ENCODE assay signal across 23 cellular contexts in the genomic region with DNA sequence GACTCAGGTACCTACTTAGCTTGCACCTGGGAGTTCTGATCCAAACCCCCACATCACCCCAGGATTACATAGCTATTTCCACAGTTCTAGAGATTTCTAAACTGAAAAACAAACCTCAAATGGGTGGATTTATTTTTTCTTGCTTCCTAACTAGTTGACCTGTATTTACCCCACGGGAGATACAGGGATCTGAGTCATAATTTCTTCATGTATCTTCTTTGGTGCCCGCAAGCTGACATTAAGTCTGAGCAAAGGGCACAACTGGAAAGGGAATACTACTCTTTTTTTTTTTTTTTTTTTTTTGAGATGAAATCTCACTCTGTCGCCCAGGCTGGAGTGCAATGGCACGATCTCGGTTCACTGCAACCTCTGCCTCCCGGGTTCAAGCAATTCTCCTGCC.
"Had no signal": no experiment of that assay in that cellular context is flagged by ENCODE, and none has a peak within 500 bp of the region (broad histone marks: within the 10 kb centered on the region; RNA-seq: fewer than 3 reads in every experiment).

No MANE protein-coding gene starts in this region.

- H3K4me2 ChIP-seq: neural progenitor cell had no signal

- DNase-seq: cortex of kidney; dorsolateral prefrontal cortex; effector CD8-positive, alpha-beta T cell; foreskin keratinocyte; immature natural killer cell; left ventricle myocardium superior; mesenchymal stem cell; midbrain; nucleus accumbens; ovary; right cardiac atrium; stimulated activated CD4-positive, alpha-beta T cell treated with anti-CD3 and anti-CD28 coated beads, Interleukin-2, amount 100 ng/mL, for 24 hours; stimulated activated CD4-positive, alpha-beta T cell treated with anti-CD3 and anti-CD28 coated beads, Interleukin-4, amount 100 ng/mL, for 4 hours; stimulated activated naive B cell treated with anti-CD40 and anti-IgM and Interleukin-4, amounts not matched to agents 10 μg/mL and 1 μg/mL and 100 μg/mL, for 72 hours; stimulated activated naive CD8-positive, alpha-beta T cell treated with anti-CD3 and anti-CD28 coated beads, Interleukin-15, amount 100 ng/mL, for 72 hours; substantia nigra; transverse colon had no signal

- H3K27ac ChIP-seq: dorsolateral prefrontal cortex, epithelial cell of prostate, esophagus muscularis mucosa, foreskin keratinocyte, neural progenitor cell, ovary, thoracic aorta, transverse colon had no signal

- H3K4me3 ChIP-seq: dorsolateral prefrontal cortex, esophagus muscularis mucosa, lung, neural progenitor cell, ovary, thoracic aorta, transverse colon had no signal

- H3K9ac ChIP-seq: neural progenitor cell had no signal

- H2AFZ ChIP-seq: neural progenitor cell had no signal

- H3K4me3 Mint-ChIP-seq: immature natural killer cell; natural killer cell treated with Interleukin-12 subunit alpha and Interleukin-12 subunit beta and Interleukin-15 and Interleukin-18, amount 100 ng/mL, for 72 hours; neural progenitor cell; stimulated activated naive B cell treated with anti-CD40 and anti-IgM and Interleukin-4, amounts not matched to agents 10 μg/mL and 1 μg/mL and 100 μg/mL, for 72 hours; stimulated activated naive CD8-positive, alpha-beta T cell treated with anti-CD3 and anti-CD28 coated beads, Interleukin-15, amount 100 ng/mL, for 72 hours had no signal

- H3K4me1 Mint-ChIP-seq: neural progenitor cell; stimulated activated naive B cell treated with anti-CD40 and anti-IgM and Interleukin-4, amounts not matched to agents 10 μg/mL and 1 μg/mL and 100 μg/mL, for 72 hours; stimulated activated naive CD8-positive, alpha-beta T cell treated with anti-CD3 and anti-CD28 coated beads, Interleukin-15, amount 100 ng/mL, for 72 hours had no signal

- H3K27ac Mint-ChIP-seq: immature natural killer cell; natural killer cell treated with Interleukin-12 subunit alpha and Interleukin-12 subunit beta and Interleukin-15 and Interleukin-18, amount 100 ng/mL, for 72 hours; neural progenitor cell; stimulated activated naive B cell treated with anti-CD40 and anti-IgM and Interleukin-4, amounts not matched to agents 10 μg/mL and 1 μg/mL and 100 μg/mL, for 72 hours; stimulated activated naive CD8-positive, alpha-beta T cell treated with anti-CD3 and anti-CD28 coated beads, Interleukin-15, amount 100 ng/mL, for 72 hours had no signal

- H3K9me3 Mint-ChIP-seq: immature natural killer cell; natural killer cell treated with Interleukin-12 subunit alpha and Interleukin-12 subunit beta and Interleukin-15 and Interleukin-18, amount 100 ng/mL, for 72 hours; neural progenitor cell; stimulated activated naive CD8-positive, alpha-beta T cell treated with anti-CD3 and anti-CD28 coated beads, Interleukin-15, amount 100 ng/mL, for 72 hours had no signal

- H3K4me1 ChIP-seq: esophagus muscularis mucosa, foreskin keratinocyte, neural progenitor cell had no signal

- ATAC-seq: foreskin keratinocyte; left ventricle myocardium superior; natural killer cell treated with Interleukin-12 subunit alpha and Interleukin-12 subunit beta and Interleukin-15 and Interleukin-18, amount 100 ng/mL, for 72 hours; right cardiac atrium; stimulated activated naive B cell treated with anti-CD40 and anti-IgM and Interleukin-4, amounts not matched to agents 10 μg/mL and 1 μg/mL and 100 μg/mL, for 72 hours; stimulated activated naive CD8-positive, alpha-beta T cell treated with anti-CD3 and anti-CD28 coated beads, Interleukin-15, amount 100 ng/mL, for 72 hours had no signal

- H3K27me3 ChIP-seq: dorsolateral prefrontal cortex, esophagus muscularis mucosa, foreskin keratinocyte, neural progenitor cell, ovary, transverse colon had no signal

- H3K36me3 ChIP-seq: esophagus muscularis mucosa, neural progenitor cell, ovary, thoracic aorta, transverse colon had no signal

- H3K36me3 Mint-ChIP-seq: natural killer cell treated with Interleukin-12 subunit alpha and Interleukin-12 subunit beta and Interleukin-15 and Interleukin-18, amount 100 ng/mL, for 72 hours; neural progenitor cell; stimulated activated naive B cell treated with anti-CD40 and anti-IgM and Interleukin-4, amounts not matched to agents 10 μg/mL and 1 μg/mL and 100 μg/mL, for 72 hours had no signal

- H3K27me3 Mint-ChIP-seq: natural killer cell treated with Interleukin-12 subunit alpha and Interleukin-12 subunit beta and Interleukin-15 and Interleukin-18, amount 100 ng/mL, for 72 hours; stimulated activated naive B cell treated with anti-CD40 and anti-IgM and Interleukin-4, amounts not matched to agents 10 μg/mL and 1 μg/mL and 100 μg/mL, for 72 hours; stimulated activated naive CD8-positive, alpha-beta T cell treated with anti-CD3 and anti-CD28 coated beads, Interleukin-15, amount 100 ng/mL, for 72 hours had no signal

- H3K9me3 ChIP-seq: esophagus muscularis mucosa, ovary, thoracic aorta, transverse colon had no signal
